Comparison of ENCODE assay signal across 8 cellular contexts in the genomic region with DNA sequence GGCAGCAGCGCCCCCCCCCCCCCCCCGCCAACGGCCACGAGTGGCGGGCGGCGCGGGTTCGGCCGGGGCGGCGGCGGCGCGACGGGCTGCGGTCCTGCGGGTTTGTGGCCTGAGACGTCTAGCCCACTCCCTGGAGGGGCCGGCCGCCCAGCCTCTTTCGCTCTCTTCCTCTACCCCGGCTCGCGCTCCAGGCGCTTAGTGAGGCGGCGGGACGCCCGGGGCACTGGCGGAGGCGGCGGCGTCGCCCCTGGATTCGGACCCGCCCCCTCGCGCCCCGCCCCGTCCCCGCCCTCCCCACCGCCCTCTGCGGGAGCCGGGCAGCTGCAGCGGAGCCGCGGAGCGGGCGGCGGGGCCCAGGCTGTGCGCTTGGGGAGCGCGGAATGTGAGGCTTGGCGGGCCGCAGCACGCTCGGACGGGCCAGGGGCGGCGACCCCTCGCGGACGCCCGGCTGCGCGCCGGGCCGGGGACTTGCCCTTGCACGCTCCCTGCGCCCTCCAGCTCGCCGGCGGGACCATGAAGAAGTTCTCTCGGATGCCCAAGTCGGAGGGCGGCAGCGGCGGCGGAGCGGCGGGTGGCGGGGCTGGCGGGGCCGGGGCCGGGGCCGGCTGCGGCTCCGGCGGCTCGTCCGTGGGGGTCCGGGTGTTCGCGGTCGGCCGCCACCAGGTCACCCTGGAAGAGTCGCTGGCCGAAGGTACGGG. TPM values are rescaled to one million over a fixed set of nuclear protein-coding genes. Genes with fewer than 3 reads are reported as not detected.
A peak's percentile ranks its signal among the peaks of the same experiment; 100 is the strongest.
DNase-seq lines count a peak whose midpoint lies in the region; ATAC-seq and TF ChIP-seq lines count a peak whose summit lies in the region.

A gene (plus strand): TSS at position 320 of the 698 bp plus-strand sequence. CDS start 194 bp downstream, at position 514.

- H3K27ac ChIP-seq in left ventricle myocardium inferior (replicated peaks) (peak within 1 kb of the TSS; percentile 99), uterus (peak within 1 kb of the TSS; percentile 96 to 98)

- H3K4me3 ChIP-seq in left ventricle myocardium inferior (peak within 1 kb of the TSS; percentile 90), uterus (peak within 1 kb of the TSS; percentile 77 to 91)

- H3K4me1 ChIP-seq in left ventricle myocardium inferior = peaks cover 59% of the 10 kb centered on the region
- no peaks in the 10 kb centered on the region for H3K4me1 ChIP-seq in uterus

- peak; percentile 70 for ATAC-seq in GM21737 (IDR thresholded peaks at IDR 0.05; ENCODE audit: unreplicated experiment)

- H3K36me3 ChIP-seq in left ventricle myocardium inferior = no peaks in the 10 kb centered on the region
- no peaks in the 10 kb centered on the region for H3K36me3 ChIP-seq in uterus

- H3K9me3 ChIP-seq in left ventricle myocardium inferior (replicated peaks) (no peaks in the 10 kb centered on the region), uterus (no peaks in the 10 kb centered on the region)

- H3K27me3 ChIP-seq in left ventricle myocardium inferior (ENCODE audit: low read depth) (no peaks in the 10 kb centered on the region), uterus (no peaks in the 10 kb centered on the region)

- intact Hi-C loops in T-helper 1 cell treated with Interleukin-12 subunit alpha and Interleukin-12 subunit beta and Interleukin-4 antibody, amounts not matched to agents 30 ng/mL and 1 ng/mL, for 36 hours (cut with micrococcal nuclease) = loop anchor here (1.0 to 10.0 kb wide), 9 partner anchors 163 to 1699 kb away; a partner anchor contains a TSS
- intact Hi-C loops in left ventricle myocardium inferior (cut with micrococcal nuclease) = loop anchor here (10.0 kb wide), 1 partner anchor 131 kb away; no protein-coding TSS in a partner anchor
- intact Hi-C loops in uterus (cut with DNase I; ENCODE audit: low total_unique reads) = no loop called here

- DNase-seq in GM03348 (ENCODE audit: low spot score) (peak; percentile 96), Kasumi-1 (lab: John Stamatoyannopoulos, UW) (peak; percentile 62 to 80), amniotic stem cell (lab: John Stamatoyannopoulos, UW) (peak; percentile 39), left ventricle myocardium inferior (peak; percentile 86), pulmonary artery endothelial cell (ENCODE audit: low read depth, low spot score) (no peak), uterus (peak; percentile 70 to 81)

- peak in 1 of 2 donors; percentile 49 for TF ChIP-seq POLR2A in uterus (IDR thresholded peaks at IDR 0.05)

- TF ChIP-seq CTCF in left ventricle myocardium inferior (IDR thresholded peaks at IDR 0.05; ENCODE audit: borderline replicate concordance) = peak; percentile 41
- peak in 2 of 4 experiments; percentile 8 to 12 for TF ChIP-seq CTCF in uterus (IDR thresholded peaks at IDR 0.05)

RNA-seq across cellular contexts. Expression of the gene that starts here (rescaled TPM):
- 20.7 and 25.5 TPM in 2 replicates for total RNA-seq in T-helper 1 cell treated with Interleukin-12 subunit alpha and Interleukin-12 subunit beta and Interleukin-4 antibody, amounts not matched to agents 30 ng/mL and 1 ng/mL, for 36 hours
- total RNA-seq in left ventricle myocardium inferior (16.2 TPM), pulmonary artery endothelial cell (32.2 and 54.6 TPM in 2 replicates), uterus (10 to 100 TPM; 14.7 to 67.3 (median 29.2) TPM)
